Comparison of ENCODE assay signal across 11 cellular contexts in genomic region chr12:113860950-113861349, GRCh38.
DNase-seq lines count a peak whose midpoint lies in the region; ATAC-seq, FAIRE-seq and TF ChIP-seq lines count a peak whose summit lies in the region.
"Had no signal": no experiment of that assay in that cellular context is flagged by ENCODE, and none has a peak within 500 bp of the region (broad histone marks: within the 10 kb centered on the region; RNA-seq: fewer than 3 reads in every experiment).

No MANE protein-coding gene starts in this region.

- no peaks in the 10 kb centered on the region for H3K9me3 ChIP-seq in A549
- H3K9me3 ChIP-seq: transverse colon had no signal

- H3K36me3 Mint-ChIP-seq in stimulated activated naive B cell treated with anti-CD40 and anti-IgM and Interleukin-4, amounts not matched to agents 10 μg/mL and 1 μg/mL and 100 μg/mL, for 72 hours: peaks cover 42 to 67% of the 10 kb centered on the region in 2 donors

- no peak overlapping the region for H3K4me3 ChIP-seq in A549
- H3K4me3 ChIP-seq: transverse colon had no signal

- H3K4me1 ChIP-seq in A549 (peaks cover 28% of the 10 kb centered on the region), foreskin keratinocyte (peaks cover 6% of the 10 kb centered on the region)
- H3K4me1 ChIP-seq: transverse colon had no signal

- DNase-seq in A549 (ENCODE audit: low read depth in 1 of 2, low spot score in 1 of 2): peak; percentile 60 to 71
- peak; percentile 80 for DNase-seq in HK-2 (ENCODE audit: unreplicated experiment)
- peak; percentile 20 to 45 for DNase-seq in foreskin keratinocyte
- no peak for DNase-seq in NCI-H187 treated with DMSO at 0.1 percent for 48 hours (lab: John Stamatoyannopoulos, UW)
- no peak for DNase-seq in stimulated activated naive B cell treated with anti-CD40 and anti-IgM and Interleukin-4, amounts not matched to agents 10 μg/mL and 1 μg/mL and 100 μg/mL, for 72 hours
- no peak for DNase-seq in HEK293T (ENCODE audit: extremely low spot score)
- no peak for DNase-seq in DMS153 treated with DMSO at 0.1 percent for 48 hours (lab: John Stamatoyannopoulos, UW; ENCODE audit: unreplicated experiment)
- DNase-seq: NCI-H446 treated with DMSO at 0.1 percent for 48 hours; stimulated activated CD4-positive, alpha-beta T cell treated with anti-CD3 and anti-CD28 coated beads, Interleukin-4, amount 100 ng/mL, for 1 hour; transverse colon had no signal

- peak; percentile 77 to 83 for ATAC-seq in A549
- ATAC-seq in SK-N-SH treated with all-trans-retinoic acid at 6 μM for 48 hours: peak; percentile 57
- peak; percentile 40 for ATAC-seq in foreskin keratinocyte
- no peak for ATAC-seq in stimulated activated naive B cell treated with anti-CD40 and anti-IgM and Interleukin-4, amounts not matched to agents 10 μg/mL and 1 μg/mL and 100 μg/mL, for 72 hours (replicated peaks)

- CTCF ChIA-PET in A549 (lab: Yijun Ruan, JAX) (interaction anchor here (1.3 to 3.0 kb wide), 3 partner anchors 8 to 549 kb away, joined by 3 to 7 read pairs (median 6); no protein-coding TSS in a partner anchor), HEK293T (lab: Yijun Ruan, JAX) (interaction anchor here (1.1 kb wide), 1 partner anchor 41 kb away, joined by 3 read pairs; no protein-coding TSS in a partner anchor)

- WGBS in A549 (ENCODE audit: missing lambda C conversion rate): 46% methylated on average over 7 of the region's 7 CpGs

- TF ChIP-seq POLR2A in A549 (IDR thresholded peaks at IDR 0.05; ENCODE audit: low read length): no peak

- no peak for FAIRE-seq in A549 (lab: Jason Lieb, UNC)

- H3K4me2 ChIP-seq in A549: peak overlapping the region; percentile 50

- TF ChIP-seq EP300 in A549 (IDR thresholded peaks at IDR 0.05): no peak

- POLR2A ChIA-PET in A549 (lab: Yijun Ruan, JAX): no interaction called here
- POLR2A ChIA-PET in HEK293T (lab: Yijun Ruan, JAX): no interaction called here

- H3K27ac ChIP-seq in A549 (peak overlapping the region; percentile 68 to 88), foreskin keratinocyte (no peak overlapping the region)
- H3K27ac ChIP-seq: transverse colon had no signal

- TF ChIP-seq CTCF in A549 (IDR thresholded peaks at IDR 0.05) (no peak), foreskin keratinocyte (conservative IDR thresholded peaks at IDR 0.05) (no peak)

- no peak overlapping the region for H3K27ac Mint-ChIP-seq in stimulated activated naive B cell treated with anti-CD40 and anti-IgM and Interleukin-4, amounts not matched to agents 10 μg/mL and 1 μg/mL and 100 μg/mL, for 72 hours

- peaks cover 35 to 44% of the 10 kb centered on the region in 2 donors for H3K4me1 Mint-ChIP-seq in stimulated activated naive B cell treated with anti-CD40 and anti-IgM and Interleukin-4, amounts not matched to agents 10 μg/mL and 1 μg/mL and 100 μg/mL, for 72 hours

- H3K4me3 Mint-ChIP-seq in stimulated activated naive B cell treated with anti-CD40 and anti-IgM and Interleukin-4, amounts not matched to agents 10 μg/mL and 1 μg/mL and 100 μg/mL, for 72 hours: no peak overlapping the region

- H3K27me3 ChIP-seq in foreskin keratinocyte: no peaks in the 10 kb centered on the region
- H3K27me3 ChIP-seq: transverse colon had no signal

- no peak for TF ChIP-seq RAD21 in A549 (conservative IDR thresholded peaks at IDR 0.05 in 1 of 2, IDR thresholded peaks at IDR 0.05 in 1 of 2)

- no peaks in the 10 kb centered on the region for H3K9me3 Mint-ChIP-seq in stimulated activated naive B cell treated with anti-CD40 and anti-IgM and Interleukin-4, amounts not matched to agents 10 μg/mL and 1 μg/mL and 100 μg/mL, for 72 hours

- no peaks in the 10 kb centered on the region for H3K27me3 Mint-ChIP-seq in stimulated activated naive B cell treated with anti-CD40 and anti-IgM and Interleukin-4, amounts not matched to agents 10 μg/mL and 1 μg/mL and 100 μg/mL, for 72 hours

TF ChIP-seq in A549, 52 proteins besides CTCF, POLR2A, EP300 and RAD21:
- TF ChIP-seq ZFP36 (IDR thresholded peaks at IDR 0.05; ENCODE audit: borderline replicate concordance, partially characterized antibody) (no peak), FOSL2 (IDR thresholded peaks at IDR 0.05) (no peak), FOSL2 (CRISPR knock-in tag; IDR thresholded peaks at IDR 0.05) (peak; percentile 43), CEBPB (IDR thresholded peaks at IDR 0.05) (peak in 1 of 2 experiments; percentile 75; a peak in 2 of 4 replicates), MAX (IDR thresholded peaks at IDR 0.05) (no peak)

TF ChIP-seq in SK-N-SH treated with all-trans-retinoic acid at 6 μM for 48 hours, 23 proteins besides CTCF, POLR2A, EP300 and RAD21:
- no peak for TF ChIP-seq OSR1 (CRISPR knock-in tag; IDR thresholded peaks at IDR 0.05)
- TF ChIP-seq ZNF8 (CRISPR knock-in tag; IDR thresholded peaks at IDR 0.05): no peak
- TF ChIP-seq GLIS3 (CRISPR knock-in tag; IDR thresholded peaks at IDR 0.05): no peak
- TF ChIP-seq POU6F1 (CRISPR knock-in tag; IDR thresholded peaks at IDR 0.05; ENCODE audit: borderline replicate concordance, low read depth): no peak
- no peak for TF ChIP-seq ZFP3 (CRISPR knock-in tag; IDR thresholded peaks at IDR 0.05)
- no peak for TF ChIP-seq BACH2 (CRISPR knock-in tag; IDR thresholded peaks at IDR 0.05; ENCODE audit: borderline replicate concordance)
- TF ChIP-seq ZNF70 (CRISPR knock-in tag; IDR thresholded peaks at IDR 0.05): no peak

TF ChIP-seq in HEK293T, 16 proteins besides CTCF, POLR2A, EP300 and RAD21:
- TF ChIP-seq CTBP1 (IDR thresholded peaks at IDR 0.05; ENCODE audit: borderline replicate concordance) (no peak), NFRKB (IDR thresholded peaks at IDR 0.05) (no peak)

Comparison
In these comparisons a context has a peak if more than half of its experiments do, and no peak if none do; other contexts are left out.
1. ATAC-seq: peak in A549 (2 of 2), SK-N-SH treated with all-trans-retinoic acid at 6 μM for 48 hours (single experiment) and foreskin keratinocyte (single experiment); none in stimulated activated naive B cell treated with anti-CD40 and anti-IgM and Interleukin-4, amounts not matched to agents 10 μg/mL and 1 μg/mL and 100 μg/mL, for 72 hours (0 of 2).
2. DNase-seq: peak in A549 (2 of 2), HK-2 (single experiment) and foreskin keratinocyte (2 of 2); none in NCI-H187 treated with DMSO at 0.1 percent for 48 hours (single experiment), stimulated activated naive B cell treated with anti-CD40 and anti-IgM and Interleukin-4, amounts not matched to agents 10 μg/mL and 1 μg/mL and 100 μg/mL, for 72 hours (single experiment), HEK293T (single experiment) and DMS153 treated with DMSO at 0.1 percent for 48 hours (single experiment).